7 cellular contexts compared by ENCODE assay signal in the genomic region with DNA sequence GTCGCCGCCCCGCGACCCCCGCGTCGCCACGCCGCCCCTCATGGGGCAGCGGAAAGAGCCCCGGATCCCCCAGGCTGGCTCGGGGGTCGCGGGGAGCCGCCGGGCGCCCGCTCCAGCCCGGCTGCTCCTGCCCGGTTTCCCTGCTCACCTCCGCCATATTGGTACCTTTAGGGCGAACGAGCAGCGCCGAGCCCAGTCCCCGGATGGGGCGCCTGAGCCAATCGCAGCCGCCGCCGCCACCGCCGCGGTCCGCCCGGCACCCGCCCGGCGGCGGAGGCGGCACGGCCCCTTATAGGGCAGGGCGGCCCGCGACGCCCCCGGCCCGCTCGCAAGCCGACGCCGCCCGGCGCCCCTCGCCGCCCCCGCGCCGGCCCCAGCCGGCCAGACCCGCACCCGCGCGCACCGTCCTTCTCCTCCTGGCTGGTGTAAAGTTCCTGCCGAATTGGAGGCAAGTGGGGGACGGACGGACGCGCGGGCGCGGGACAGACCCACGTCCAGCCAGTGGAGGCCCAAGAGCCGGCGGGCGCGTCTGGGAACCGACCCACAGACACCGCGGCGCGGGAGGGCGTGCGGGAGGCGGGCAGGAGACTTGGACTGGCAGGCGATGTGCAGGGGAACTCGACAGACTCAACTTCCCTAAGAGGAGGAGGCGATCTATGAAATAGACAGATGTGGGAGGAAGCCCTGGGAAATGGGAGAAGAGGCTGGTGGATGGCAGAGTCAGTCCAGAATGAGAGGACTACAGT. TPM values are rescaled to one million over a fixed set of nuclear protein-coding genes. Genes with fewer than 3 reads are reported as not detected.
DNase-seq lines count a peak whose midpoint lies in the region; ATAC-seq and TF ChIP-seq lines count a peak whose summit lies in the region.

A gene with protein sequence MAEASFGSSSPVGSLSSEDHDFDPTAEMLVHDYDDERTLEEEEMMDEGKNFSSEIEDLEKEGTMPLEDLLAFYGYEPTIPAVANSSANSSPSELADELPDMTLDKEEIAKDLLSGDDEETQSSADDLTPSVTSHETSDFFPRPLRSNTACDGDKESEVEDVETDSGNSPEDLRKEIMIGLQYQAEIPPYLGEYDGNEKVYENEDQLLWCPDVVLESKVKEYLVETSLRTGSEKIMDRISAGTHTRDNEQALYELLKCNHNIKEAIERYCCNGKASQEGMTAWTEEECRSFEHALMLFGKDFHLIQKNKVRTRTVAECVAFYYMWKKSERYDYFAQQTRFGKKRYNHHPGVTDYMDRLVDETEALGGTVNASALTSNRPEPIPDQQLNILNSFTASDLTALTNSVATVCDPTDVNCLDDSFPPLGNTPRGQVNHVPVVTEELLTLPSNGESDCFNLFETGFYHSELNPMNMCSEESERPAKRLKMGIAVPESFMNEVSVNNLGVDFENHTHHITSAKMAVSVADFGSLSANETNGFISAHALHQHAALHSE (minus strand): TSS at position 178 of the 746 bp plus-strand sequence. CDS start 21 bp downstream, at position 157.

- no peak for TF ChIP-seq CTCF in brain (conservative IDR thresholded peaks at IDR 0.05)

- peak; percentile 74 for TF ChIP-seq POLR2A in GM18505 (IDR thresholded peaks at IDR 0.05; ENCODE audit: borderline replicate concordance, extremely low read depth, insufficient read depth, insufficient read length)

- DNase-seq in NCI-H146 (lab: John Stamatoyannopoulos, UW) (peak; percentile 79), UCSD-AML1 (lab: John Stamatoyannopoulos, UW; ENCODE audit: unreplicated experiment) (peak; percentile 77)

- peaks cover 10% of the 10 kb centered on the region for H3K27me3 Mint-ChIP-seq in brain

- peak within 1 kb of the TSS; percentile 83 for H3K9ac ChIP-seq in iPS-20b (ENCODE audit: low read depth, low read length)

- H3K4me3 Mint-ChIP-seq in brain: peak within 1 kb of the TSS; percentile 96 to 98 (median 97)

- H3K36me3 Mint-ChIP-seq in brain: peaks cover 12% of the 10 kb centered on the region

- H3K36me3 ChIP-seq in iPS-20b (ENCODE audit: insufficient read depth, low read depth, low read length): peaks cover 24% of the 10 kb centered on the region

- ATAC-seq in GM18505 (IDR thresholded peaks at IDR 0.05; ENCODE audit: unreplicated experiment): peak; percentile 91
- ATAC-seq in HG02759 (IDR thresholded peaks at IDR 0.05; ENCODE audit: unreplicated experiment): peak; percentile 92

- peaks cover 43% of the 10 kb centered on the region for H3K4me1 Mint-ChIP-seq in brain

- peak within 1 kb of the TSS; percentile 90 to 98 (median 95) for H3K27ac Mint-ChIP-seq in brain

- H3K4me3 ChIP-seq in iPS-20b (ENCODE audit: low read length) (peak within 1 kb of the TSS; percentile 88), skin epidermis (peak within 1 kb of the TSS; percentile 66 to 99 (median 93))

- H3K27me3 ChIP-seq in iPS-20b (ENCODE audit: insufficient read depth, low read length): peaks cover 19% of the 10 kb centered on the region

- no peaks in the 10 kb centered on the region for H3K9me3 ChIP-seq in iPS-20b (ENCODE audit: insufficient read depth, low read depth, low read length)

- H3K9me3 Mint-ChIP-seq in brain: no peaks in the 10 kb centered on the region

- H3K27ac ChIP-seq in iPS-20b (ENCODE audit: low read length) (peak within 1 kb of the TSS; percentile 75), skin epidermis (peak within 1 kb of the TSS; percentile 45 to 93 (median 83))

- peaks cover 7% of the 10 kb centered on the region; the same call in 1 of the 2 replicates for H3K4me1 ChIP-seq in iPS-20b (ENCODE audit: insufficient read depth, low read length)

RNA-seq across cellular contexts. Expression of the gene that starts here (rescaled TPM):
- 3.6 TPM for polyA plus RNA-seq in brain (ENCODE audit: insufficient read depth, low read depth, low replicate concordance)

Comparison
In these comparisons a context has a peak if more than half of its experiments do, and no peak if none do; other contexts are left out.
1. Peak in every context shown above with its lines: DNase-seq, ATAC-seq, H3K4me3 ChIP-seq and H3K27ac ChIP-seq.